Comparison of ENCODE assay signal across 9 cellular contexts in the genomic region with DNA sequence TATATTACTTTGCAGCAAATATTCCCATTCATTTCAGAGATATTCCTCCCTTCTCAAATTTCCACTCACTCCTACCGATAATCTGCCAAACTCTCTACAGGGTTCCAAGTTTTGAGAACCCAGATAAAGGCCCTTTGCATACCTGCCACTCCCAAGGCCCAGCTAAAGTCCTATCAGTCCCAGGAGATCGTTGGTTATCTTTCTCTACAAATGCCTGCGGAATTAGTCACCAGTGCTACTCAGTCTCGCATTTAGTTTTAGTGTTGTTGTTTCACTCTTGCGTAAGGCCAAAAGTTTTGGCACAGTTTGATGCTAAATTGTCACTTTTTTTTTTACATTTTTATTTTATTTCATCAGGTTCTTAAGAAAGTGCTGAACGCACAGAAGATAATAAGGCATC. TPM values are rescaled to one million over a fixed set of nuclear protein-coding genes. Genes with fewer than 3 reads are reported as not detected.
DNase-seq lines count a peak whose midpoint lies in the region; ATAC-seq and TF ChIP-seq lines count a peak whose summit lies in the region.
"Had no signal": no experiment of that assay in that cellular context is flagged by ENCODE, and none has a peak within 500 bp of the region (broad histone marks: within the 10 kb centered on the region; RNA-seq: fewer than 3 reads in every experiment).

No MANE protein-coding gene starts in this region.

- H3K4me3 ChIP-seq in astrocyte of the cerebellum (ENCODE audit: low read depth, low read length): no peak overlapping the region
- H3K4me3 ChIP-seq: mucosa of descending colon had no signal

- peak; percentile 92 for DNase-seq in HS-27A (ENCODE audit: low read depth)
- DNase-seq in astrocyte of the cerebellum (ENCODE audit: low read depth): peak; percentile 57
- DNase-seq in iPS DF 4.7 (ENCODE audit: extremely low read depth, low spot score): peak; percentile 11
- DNase-seq in ureter (ENCODE audit: low spot score): peak; percentile 44
- DNase-seq in activated naive CD4-positive, alpha-beta T cell treated with anti-CD3 and anti-CD28 coated beads, Interleukin-2, amount 50 U/mL, for 16 hours: no peak
- no peak for DNase-seq in type B pancreatic cell (ENCODE audit: extremely low spot score, unreplicated experiment)
- DNase-seq: activated B cell treated with CpG ODN at 0.5 μM for 24 hours, mucosa of descending colon had no signal

- in situ Hi-C loops in astrocyte of the cerebellum (cut with HindIII; ENCODE audit: low sequenced_read_pairs): no loop called here

- peaks cover 4% of the 10 kb centered on the region for H3K9me3 Mint-ChIP-seq in type B pancreatic cell
- H3K9me3 Mint-ChIP-seq: activated B cell treated with CpG ODN at 0.5 μM for 24 hours had no signal

- no peak overlapping the region for H3K4me3 Mint-ChIP-seq in type B pancreatic cell
- H3K4me3 Mint-ChIP-seq: activated B cell treated with CpG ODN at 0.5 μM for 24 hours had no signal

- peaks cover 5% of the 10 kb centered on the region for H3K4me1 Mint-ChIP-seq in type B pancreatic cell (ENCODE audit: unreplicated experiment)
- H3K4me1 Mint-ChIP-seq: activated B cell treated with CpG ODN at 0.5 μM for 24 hours had no signal

- H3K27ac Mint-ChIP-seq in type B pancreatic cell: no peak overlapping the region
- H3K27ac Mint-ChIP-seq: activated B cell treated with CpG ODN at 0.5 μM for 24 hours had no signal

- ATAC-seq in HG02763 (IDR thresholded peaks at IDR 0.05; ENCODE audit: unreplicated experiment): no peak
- ATAC-seq: mucosa of descending colon had no signal

- no peaks in the 10 kb centered on the region for H3K27me3 Mint-ChIP-seq in type B pancreatic cell

- H3K36me3 Mint-ChIP-seq in type B pancreatic cell: no peaks in the 10 kb centered on the region

- TF ChIP-seq CTCF in astrocyte of the cerebellum (IDR thresholded peaks at IDR 0.05; ENCODE audit: low read depth, low read length, missing control alignments) (no peak), type B pancreatic cell (conservative IDR thresholded peaks at IDR 0.05) (no peak)

RNA-seq across cellular contexts. Expression of a gene that starts 29.2 kb away (rescaled TPM):
- total RNA-seq in ureter (51.0 TPM), type B pancreatic cell (ENCODE audit: low replicate concordance) (17.3 and 62.7 TPM in 2 replicates)

Comparison
In these comparisons a context has a peak if more than half of its experiments do, and no peak if none do; other contexts are left out.
1. DNase-seq: peak in HS-27A (single experiment), astrocyte of the cerebellum (single experiment), iPS DF 4.7 (single experiment) and ureter (single experiment); none in activated naive CD4-positive, alpha-beta T cell treated with anti-CD3 and anti-CD28 coated beads, Interleukin-2, amount 50 U/mL, for 16 hours (single experiment) and type B pancreatic cell (single experiment).